Comparison of ENCODE assay signal across 11 cellular contexts in the genomic region with DNA sequence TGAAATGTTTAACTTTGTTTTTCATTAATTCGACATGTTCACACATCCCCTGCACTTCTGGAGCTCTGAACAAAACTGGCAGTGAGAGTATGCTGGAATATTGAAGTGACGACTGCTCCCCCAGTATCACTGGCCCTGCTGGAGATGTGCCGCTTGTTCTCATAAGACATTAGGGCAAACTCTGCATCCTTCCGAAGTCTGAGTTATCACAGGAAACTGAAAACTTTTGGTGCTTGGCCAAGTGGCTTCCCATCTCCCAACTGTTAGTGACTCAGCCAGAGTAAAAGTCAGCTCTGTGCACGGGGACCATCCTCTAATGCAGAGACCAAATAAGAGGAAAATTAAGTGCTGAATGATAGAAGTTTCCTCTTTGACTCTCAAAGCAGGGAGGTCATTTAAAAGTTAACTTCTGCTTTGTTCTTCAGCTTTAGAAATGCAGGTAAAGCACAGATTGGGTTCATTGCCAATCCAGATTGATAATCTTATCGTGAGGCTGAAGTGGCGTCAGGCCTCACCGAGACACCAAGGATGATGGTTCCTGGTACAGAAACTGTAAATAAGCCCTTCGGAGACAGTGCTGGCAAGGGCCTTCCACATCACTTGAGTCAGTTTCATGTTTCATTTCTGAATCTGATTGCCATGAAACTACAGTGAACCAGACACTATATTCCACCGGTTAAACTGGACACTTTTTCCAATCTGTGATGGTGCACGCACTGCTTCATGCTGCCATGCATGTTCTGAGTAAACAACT.
DNase-seq lines count a peak whose midpoint lies in the region; ATAC-seq and TF ChIP-seq lines count a peak whose summit lies in the region.
"Had no signal": no experiment of that assay in that cellular context is flagged by ENCODE, and none has a peak within 500 bp of the region (broad histone marks: within the 10 kb centered on the region; RNA-seq: fewer than 3 reads in every experiment).

No MANE protein-coding gene starts in this region.

- H3K27me3 ChIP-seq in SJCRH30, result no peaks in the 10 kb centered on the region

- ATAC-seq in GM21381 (IDR thresholded peaks at IDR 0.05; ENCODE audit: unreplicated experiment), result no peak
- ATAC-seq: psoas muscle had no signal

- H3K4me1 ChIP-seq in SJCRH30, result peaks cover 12% of the 10 kb centered on the region; the same call in 1 of the 2 replicates
- H3K4me1 ChIP-seq: psoas muscle had no signal

- H3K9me3 ChIP-seq in SJCRH30 (replicated peaks), result no peaks in the 10 kb centered on the region
- H3K9me3 ChIP-seq: psoas muscle had no signal

- H3K27ac ChIP-seq in SJCRH30, result no peak overlapping the region
- H3K27ac ChIP-seq: psoas muscle had no signal

- H3K4me3 ChIP-seq in SJCRH30 (no peak overlapping the region), fibroblast of villous mesenchyme (ENCODE audit: low read depth, low read length) (no peak overlapping the region)
- H3K4me3 ChIP-seq: psoas muscle had no signal

- DNase-seq in EH (ENCODE audit: low read depth), result peak; percentile 92
- DNase-seq in SJCRH30, result peak; percentile 13 to 19
- peak; percentile 83 for DNase-seq in fibroblast of villous mesenchyme (ENCODE audit: low read depth)
- DNase-seq in renal cortical epithelial cell (ENCODE audit: low read depth), result peak; percentile 26
- no peak for DNase-seq in NCI-H524 (lab: John Stamatoyannopoulos, UW)
- no peak for DNase-seq in SW 1271 (lab: John Stamatoyannopoulos, UW)
- no peak for DNase-seq in cerebellar nuclear complex (lab: John Stamatoyannopoulos, UW)
- DNase-seq: NCI-H2081 treated with DMSO at 0.1 percent for 48 hours; psoas muscle; stimulated activated naive CD4-positive, alpha-beta T cell had no signal

- TF ChIP-seq CTCF in fibroblast of villous mesenchyme (IDR thresholded peaks at IDR 0.05; ENCODE audit: insufficient read depth, low read depth, low read length), result no peak

- H3K36me3 ChIP-seq in SJCRH30, result no peaks in the 10 kb centered on the region

Comparison
In these comparisons a context has a peak if more than half of its experiments do, and no peak if none do; other contexts are left out.
1. DNase-seq: peak in EH (single experiment), SJCRH30 (2 of 2), fibroblast of villous mesenchyme (single experiment) and renal cortical epithelial cell (single experiment); none in NCI-H524 (0 of 2), SW 1271 (0 of 2) and cerebellar nuclear complex (0 of 2).